26 cellular contexts compared by ENCODE assay signal in genomic region chr17:19510903-19511302, GRCh38. TPM values are rescaled to one million over a fixed set of nuclear protein-coding genes. Genes with fewer than 3 reads are reported as not detected.
DNase-seq lines count a peak whose midpoint lies in the region; ATAC-seq, FAIRE-seq and TF ChIP-seq lines count a peak whose summit lies in the region.
"Had no signal": no experiment of that assay in that cellular context is flagged by ENCODE, and none has a peak within 500 bp of the region (broad histone marks: within the 10 kb centered on the region; RNA-seq: fewer than 3 reads in every experiment).

No MANE protein-coding gene starts in this region.

- CTCF ChIA-PET in activated B cell treated with CpG ODN at 0.5 μM for 24 hours (lab: Charles Lee): interaction anchor here (4.0 kb wide), 1 partner anchor 254 kb away, joined by 76 read pairs; no protein-coding TSS in a partner anchor

- no peak overlapping the region for H3K27ac Mint-ChIP-seq in GM23338
- peak overlapping the region; percentile 18 for H3K27ac Mint-ChIP-seq in activated B cell treated with CpG ODN at 0.5 μM for 24 hours
- H3K27ac Mint-ChIP-seq in mesothelial cell of epicardium: peak overlapping the region; percentile 91
- H3K27ac Mint-ChIP-seq: activated T-cell treated with anti-CD3 and anti-CD28 coated beads, Interleukin-2, amount 50 U/mL, for 24 hours; stimulated activated naive CD8-positive, alpha-beta T cell treated with anti-CD3 and anti-CD28 coated beads, Interleukin-15, Interleukin-2, amounts not matched to agents 100 ng/mL and 50 ng/mL, for 24 hours had no signal

- no peak for TF ChIP-seq CTCF in GM23338 (conservative IDR thresholded peaks at IDR 0.05; ENCODE audit: low read depth in 2 of 2)
- TF ChIP-seq CTCF in activated B cell treated with CpG ODN at 0.5 μM for 24 hours (IDR thresholded peaks at IDR 0.05): no peak
- peak; percentile 13 for TF ChIP-seq CTCF in mesothelial cell of epicardium (IDR thresholded peaks at IDR 0.05; ENCODE audit: unreplicated experiment)
- TF ChIP-seq CTCF in pancreas (IDR thresholded peaks at IDR 0.05): no peak

- peaks cover 20% of the 10 kb centered on the region for H3K4me1 ChIP-seq in GM23338 (ENCODE audit: insufficient read depth)
- peaks cover 7 to 17% (median 12%) of the 10 kb centered on the region in 5 donors for H3K4me1 ChIP-seq in subcutaneous abdominal adipose tissue (ENCODE audit: control insufficient read depth in 5 of 5, insufficient read depth in 5 of 5, low read length in 5 of 5)
- H3K4me1 ChIP-seq in pancreas: peaks cover 0 to 4% (median 0%) of the 10 kb centered on the region in 3 donors

- no peak for FAIRE-seq in pancreas (lab: Jason Lieb, UNC)

- H3K9me3 ChIP-seq in subcutaneous abdominal adipose tissue (ENCODE audit: control insufficient read depth in 5 of 5, low read length in 5 of 5) (no peaks in the 10 kb centered on the region), pancreas (no peaks in the 10 kb centered on the region)
- H3K9me3 ChIP-seq: HAP-1, heart left ventricle, upper lobe of right lung had no signal

- no peaks in the 10 kb centered on the region for H3K27me3 ChIP-seq in GM23338 (ENCODE audit: insufficient read depth)
- no peaks in the 10 kb centered on the region for H3K27me3 ChIP-seq in subcutaneous abdominal adipose tissue (ENCODE audit: control insufficient read depth in 5 of 5, insufficient read depth in 4 of 5, low read length in 5 of 5)
- H3K27me3 ChIP-seq in pancreas: no peaks in the 10 kb centered on the region
- H3K27me3 ChIP-seq: cardiac muscle cell, heart left ventricle, upper lobe of right lung had no signal

- no peak overlapping the region for H3K27ac ChIP-seq in GM23338 (ENCODE audit: low read depth)
- H3K27ac ChIP-seq in subcutaneous abdominal adipose tissue (ENCODE audit: low read depth, low read length): peak overlapping the region; percentile 49
- H3K27ac ChIP-seq in pancreas: no peak overlapping the region
- H3K27ac ChIP-seq: cardiac muscle cell, heart left ventricle, upper lobe of right lung had no signal

- H4K20me1 ChIP-seq in GM23338 (replicated peaks; ENCODE audit: insufficient read depth): no peaks in the 10 kb centered on the region

- H3K36me3 Mint-ChIP-seq in GM23338 (ENCODE audit: low read depth) (peaks cover 3% of the 10 kb centered on the region; the same call in 1 of the 3 replicates), activated B cell treated with CpG ODN at 0.5 μM for 24 hours (ENCODE audit: low read depth) (peaks cover 7% of the 10 kb centered on the region), mesothelial cell of epicardium (no peaks in the 10 kb centered on the region)

- WGBS in pancreas, 2 donors: 70 to 81% methylated on average over 9 of the region's 9 CpGs

- H3F3A ChIP-seq in GM23338 (replicated peaks; ENCODE audit: low read depth): peaks cover 7% of the 10 kb centered on the region; the same call in 1 of the 2 replicates

- no peak for ATAC-seq in GM23338
- ATAC-seq in activated B cell treated with CpG ODN at 0.5 μM for 24 hours (ENCODE audit: low read depth): no peak
- no peak for ATAC-seq in pancreas
- ATAC-seq in HG02588 (IDR thresholded peaks at IDR 0.05; ENCODE audit: unreplicated experiment): no peak
- ATAC-seq: heart left ventricle; left cardiac atrium; naive thymus-derived CD8-positive, alpha-beta T cell; Right ventricle myocardium inferior; upper lobe of right lung had no signal

- no peak for DNase-seq in GM23338 (ENCODE audit: low spot score)
- no peak for DNase-seq in activated B cell treated with CpG ODN at 0.5 μM for 24 hours
- no peak for DNase-seq in mesothelial cell of epicardium (ENCODE audit: low spot score in 2 of 2, unreplicated experiment in 2 of 2)
- DNase-seq in pancreas: no peak
- no peak for DNase-seq in stimulated activated naive CD4-positive, alpha-beta T cell treated with Interleukin-2 at 50 U/mL for 16 hours (lab: John Stamatoyannopoulos, UW)
- DNase-seq: activated CD4-positive, CD25-positive, alpha-beta regulatory T cell; activated CD8-positive, alpha-beta memory T cell treated with anti-CD3 and anti-CD28 coated beads for 24 hours; activated naive CD4-positive, alpha-beta T cell; activated T-cell treated with anti-CD3 and anti-CD28 coated beads, Interleukin-2, amount 50 U/mL, for 24 hours; CD4-positive, CD25-positive, alpha-beta regulatory T cell; GF-D8; heart left ventricle; Kasumi-1; left cardiac atrium; NCI-H1048; NCI-H187 treated with DMSO at 0.1 percent for 48 hours; stimulated activated CD4-positive, alpha-beta T cell treated with anti-CD3 and anti-CD28 coated beads, Interleukin-4, amount 100 ng/mL, for 4 hours; T-helper 9 cell; upper lobe of right lung had no signal

- peaks cover 11% of the 10 kb centered on the region for H3K4me1 Mint-ChIP-seq in GM23338
- H3K4me1 Mint-ChIP-seq in activated B cell treated with CpG ODN at 0.5 μM for 24 hours: peaks cover 19% of the 10 kb centered on the region
- H3K4me1 Mint-ChIP-seq in mesothelial cell of epicardium: peaks cover 24% of the 10 kb centered on the region

- H3K4me3 Mint-ChIP-seq in GM23338 (no peak overlapping the region), activated B cell treated with CpG ODN at 0.5 μM for 24 hours (no peak overlapping the region), mesothelial cell of epicardium (no peak overlapping the region)
- H3K4me3 Mint-ChIP-seq: activated T-cell treated with anti-CD3 and anti-CD28 coated beads, Interleukin-2, amount 50 U/mL, for 24 hours; stimulated activated naive CD8-positive, alpha-beta T cell treated with anti-CD3 and anti-CD28 coated beads, Interleukin-15, Interleukin-2, amounts not matched to agents 100 ng/mL and 50 ng/mL, for 24 hours had no signal

- H3K9me2 ChIP-seq in GM23338 (ENCODE audit: insufficient read depth): no peaks in the 10 kb centered on the region

- H3K79me2 ChIP-seq in GM23338 (replicated peaks; ENCODE audit: insufficient read depth): no peaks in the 10 kb centered on the region

- H3K27me3 Mint-ChIP-seq in GM23338 (ENCODE audit: insufficient read depth, low read depth, poor library complexity) (peaks cover 10% of the 10 kb centered on the region), activated B cell treated with CpG ODN at 0.5 μM for 24 hours (peaks cover 2% of the 10 kb centered on the region), mesothelial cell of epicardium (ENCODE audit: low read depth) (peaks cover 2% of the 10 kb centered on the region)
- H3K27me3 Mint-ChIP-seq: activated T-cell treated with anti-CD3 and anti-CD28 coated beads, Interleukin-2, amount 50 U/mL, for 24 hours had no signal

- H3K4me3 ChIP-seq in GM23338 (no peak overlapping the region), subcutaneous abdominal adipose tissue (ENCODE audit: low read depth in 1 of 5, low read length in 5 of 5) (no peak overlapping the region), pancreas (no peak overlapping the region)
- H3K4me3 ChIP-seq: cardiac muscle cell, HAP-1, heart left ventricle, upper lobe of right lung had no signal

- intact Hi-C loops in activated B cell treated with CpG ODN at 0.5 μM for 24 hours (cut with micrococcal nuclease) (loop anchor here (5.0 kb wide), 1 partner anchor 606 kb away; no protein-coding TSS in a partner anchor), pancreas (cut with DNase I) (loop anchor here in 2 of 3 donors (5.0 kb wide), 2 partner anchors 251 to 256 kb away; no protein-coding TSS in a partner anchor)

- H3K9me3 Mint-ChIP-seq in GM23338 (peaks cover 3% of the 10 kb centered on the region), activated B cell treated with CpG ODN at 0.5 μM for 24 hours (no peaks in the 10 kb centered on the region), mesothelial cell of epicardium (no peaks in the 10 kb centered on the region)
- H3K9me3 Mint-ChIP-seq: activated T-cell treated with anti-CD3 and anti-CD28 coated beads, Interleukin-2, amount 50 U/mL, for 24 hours; stimulated activated naive CD8-positive, alpha-beta T cell treated with anti-CD3 and anti-CD28 coated beads, Interleukin-15, Interleukin-2, amounts not matched to agents 100 ng/mL and 50 ng/mL, for 24 hours had no signal

- H2AFZ ChIP-seq in GM23338: peak overlapping the region; percentile 40; the same call in 1 of the 2 replicates

- POLR2A ChIA-PET in activated B cell treated with CpG ODN at 0.5 μM for 24 hours (lab: Charles Lee): no interaction called here

- H3K4me2 ChIP-seq in GM23338: no peak overlapping the region

- peak overlapping the region in 1 of 5 donors; percentile 56 for H3K9ac ChIP-seq in subcutaneous abdominal adipose tissue (ENCODE audit: low read length in 5 of 5)

- H3K36me3 ChIP-seq in GM23338 (ENCODE audit: insufficient read depth) (no peaks in the 10 kb centered on the region), subcutaneous abdominal adipose tissue (ENCODE audit: control insufficient read depth in 5 of 5, insufficient read depth in 5 of 5, low read length in 5 of 5) (no peaks in the 10 kb centered on the region), pancreas (no peaks in the 10 kb centered on the region)
- H3K36me3 ChIP-seq: cardiac muscle cell, HAP-1, heart left ventricle, upper lobe of right lung had no signal

TF ChIP-seq in GM23338, 12 proteins besides CTCF, POLR2A, EP300 and RAD21:
- TF ChIP-seq EZH2 (IDR thresholded peaks at IDR 0.05; ENCODE audit: low read depth, unreplicated experiment): no peak
- no peak for TF ChIP-seq NANOG (IDR thresholded peaks at IDR 0.05; ENCODE audit: borderline replicate concordance)
- no peak for TF ChIP-seq EZH2phosphoT487 (IDR thresholded peaks at IDR 0.05; ENCODE audit: unreplicated experiment)
- no peak for TF ChIP-seq ETS1 (IDR thresholded peaks at IDR 0.05)
- no peak for TF ChIP-seq POLR2AphosphoS5 (IDR thresholded peaks at IDR 0.05; ENCODE audit: low read depth)
- TF ChIP-seq JUNB (IDR thresholded peaks at IDR 0.05; ENCODE audit: unreplicated experiment): no peak
- no peak for TF ChIP-seq CREB1 (CRISPR knock-in tag; IDR thresholded peaks at IDR 0.05; ENCODE audit: low read depth)
- TF ChIP-seq STAT1 (IDR thresholded peaks at IDR 0.05; ENCODE audit: unreplicated experiment): no peak

RNA-seq across cellular contexts. Expression of gene SLC47A1, which starts 22.8 kb away (rescaled TPM):
- total RNA-seq in GM23338 (2014; rRNA removed; shearing (Covaris generic)): 1.9 and 4.5 TPM in 2 replicates
- polyA plus RNA-seq in GM23338 (2016; fragmentation: Nextera tagmentation; extraction: Ambion mirVana): 0.53 and 0.64 TPM in 2 replicates
- total RNA-seq in activated B cell treated with CpG ODN at 0.5 μM for 24 hours: 0.11 and 0.44 TPM in 2 replicates
- 5.5 to 9.2 TPM (median 5.9 TPM) in 3 replicates for total RNA-seq in mesothelial cell of epicardium
- total RNA-seq in pancreas: under 1 TPM in 5 of 6 donors, not detected in 1; 0.12 to 0.97 (median 0.73) TPM
- under 1 TPM; 0.14 to 0.49 TPM for polyA plus RNA-seq in pancreas
- total RNA-seq: CD4-positive, CD25-positive, alpha-beta regulatory T cell; naive thymus-derived CD8-positive, alpha-beta T cell had no signal
